ENCODE assay signal across 22 cellular contexts in genomic region chr10:2201534-2202104, GRCh38.
A peak's percentile ranks its signal among the peaks of the same experiment; 100 is the strongest.
DNase-seq lines count a peak whose midpoint lies in the region; ATAC-seq, FAIRE-seq and TF ChIP-seq lines count a peak whose summit lies in the region.
"Had no signal": no experiment of that assay in that cellular context is flagged by ENCODE, and none has a peak within 500 bp of the region (broad histone marks: within the 10 kb centered on the region; RNA-seq: fewer than 3 reads in every experiment).

No MANE protein-coding gene starts in this region.

- BruUV-seq in HepG2 (replicated peaks; lab: Mats Ljungman, UMichigan): no TSS peak

- H3K4me2 ChIP-seq in neural progenitor cell (peak overlapping the region; percentile 42), HepG2 (ENCODE audit: low read depth, low read length) (no peak overlapping the region)
- H3K4me2 ChIP-seq: BLaER1 had no signal

- in situ Hi-C loops in HepG2 (cut with HindIII; ENCODE audit: extremely low pct_ligation_motif_present, low pct_unique_long_range_greater_than_20kb): no loop called here

- 8% methylated on average over 6 of the region's 6 CpGs for WGBS in HepG2 (ENCODE audit: low lambda C conversion rate)

- H3K36me3 ChIP-seq in HUES48 (ENCODE audit: control insufficient read depth, insufficient read depth, low read length) (no peaks in the 10 kb centered on the region), RWPE2 (ENCODE audit: low read depth) (no peaks in the 10 kb centered on the region), neural progenitor cell (no peaks in the 10 kb centered on the region), HepG2 (replicated peaks in 1 of 2; ENCODE audit: control insufficient read depth in 1 of 2, insufficient read depth in 2 of 2, low read length in 2 of 2) (no peaks in the 10 kb centered on the region)
- H3K36me3 ChIP-seq: BLaER1 had no signal

- peaks cover 7% of the 10 kb centered on the region for H3F3A ChIP-seq in neural progenitor cell (ENCODE audit: low read depth)

- H3K36me3 Mint-ChIP-seq in neural progenitor cell: no peaks in the 10 kb centered on the region

- TF ChIP-seq EP300 in HepG2 (IDR thresholded peaks at IDR 0.05; ENCODE audit: low read depth in 2 of 2, low read length in 2 of 2) (no peak), HepG2 (CRISPR knock-in tag; IDR thresholded peaks at IDR 0.05; ENCODE audit: borderline replicate concordance) (no peak)

- H4K20me1 ChIP-seq in neural progenitor cell (ENCODE audit: low read depth) (no peaks in the 10 kb centered on the region), HepG2 (ENCODE audit: insufficient read depth, low read length) (no peaks in the 10 kb centered on the region)
- H4K20me1 ChIP-seq: BLaER1 had no signal

- H2AFZ ChIP-seq in neural progenitor cell (replicated peaks) (peak overlapping the region; percentile 40), HepG2 (ENCODE audit: low read length) (no peak overlapping the region)

- CTCF ChIA-PET in HepG2 (lab: Yijun Ruan, JAX; ENCODE audit: low intra/inter-chr PET ratio, low total read pairs): no interaction called here

- TF ChIP-seq POLR2A in HepG2 (IDR thresholded peaks at IDR 0.05; ENCODE audit: insufficient read depth in 1 of 2, low read depth in 2 of 2, low read length in 2 of 2): no peak

- peak overlapping the region; percentile 49 for H3K4me3 ChIP-seq in HUES48 (ENCODE audit: low read depth, low read length)
- no peak overlapping the region for H3K4me3 ChIP-seq in RWPE2 (ENCODE audit: severe bottlenecking)
- no peak overlapping the region for H3K4me3 ChIP-seq in neural progenitor cell
- H3K4me3 ChIP-seq in HepG2 (replicated peaks in 1 of 3; ENCODE audit: insufficient read depth in 1 of 3, low read depth in 2 of 3, low read length in 3 of 3): no peak overlapping the region
- H3K4me3 ChIP-seq: BLaER1 had no signal

- H3K79me2 ChIP-seq in neural progenitor cell (ENCODE audit: low read depth) (no peaks in the 10 kb centered on the region), HepG2 (ENCODE audit: insufficient read depth, low read length) (no peaks in the 10 kb centered on the region)

- H3K27me3 ChIP-seq in HUES48 (ENCODE audit: control insufficient read depth, insufficient read depth, low read length) (no peaks in the 10 kb centered on the region), RWPE2 (ENCODE audit: insufficient read depth, poor library complexity, severe bottlenecking) (no peaks in the 10 kb centered on the region), neural progenitor cell (no peaks in the 10 kb centered on the region), HepG2 (ENCODE audit: control insufficient read depth in 1 of 2, insufficient read depth in 2 of 2, low read length in 2 of 2) (no peaks in the 10 kb centered on the region)
- H3K27me3 ChIP-seq: BLaER1 had no signal

- POLR2A ChIA-PET in HepG2 (lab: Yijun Ruan, JAX): no interaction called here

- peak overlapping the region; percentile 76 for H3K27ac Mint-ChIP-seq in neural progenitor cell
- H3K27ac Mint-ChIP-seq: CD4-positive, alpha-beta T cell had no signal

- TF ChIP-seq CTCF in RWPE2 (IDR thresholded peaks at IDR 0.05; ENCODE audit: poor library complexity, severe bottlenecking) (no peak), neural progenitor cell (IDR thresholded peaks at IDR 0.05) (no peak), HepG2 (CRISPR knock-in tag; IDR thresholded peaks at IDR 0.05) (no peak)

- no peak for ATAC-seq in RWPE2 (ENCODE audit: low read depth)
- no peak for ATAC-seq in HepG2
- ATAC-seq: HCT116, PC-3 had no signal

- intact Hi-C loops in HepG2 (cut with micrococcal nuclease; ENCODE audit: unreplicated experiment): no loop called here

- H3K27ac ChIP-seq in HUES48 (ENCODE audit: low read depth, low read length) (peak overlapping the region; percentile 95), RWPE2 (ENCODE audit: poor library complexity, severe bottlenecking) (peak overlapping the region; percentile 41), neural progenitor cell (no peak overlapping the region), HepG2 (ENCODE audit: extremely low read length, insufficient read depth, low read length) (no peak overlapping the region)
- H3K27ac ChIP-seq: BLaER1 had no signal

- TF ChIP-seq RAD21 in HepG2 (CRISPR knock-in tag; IDR thresholded peaks at IDR 0.05): no peak

- H3K9ac ChIP-seq in HUES48 (ENCODE audit: low read depth, low read length): peak overlapping the region; percentile 66
- H3K9ac ChIP-seq in neural progenitor cell: no peak overlapping the region
- no peak overlapping the region for H3K9ac ChIP-seq in HepG2 (ENCODE audit: insufficient read depth, low read depth, low read length)
- H3K9ac ChIP-seq: BLaER1 had no signal

- H3K9me3 ChIP-seq in HUES48 (ENCODE audit: control insufficient read depth, insufficient read depth, low read length) (peaks cover 18% of the 10 kb centered on the region), RWPE2 (ENCODE audit: severe bottlenecking) (no peaks in the 10 kb centered on the region), neural progenitor cell (ENCODE audit: low read depth) (peaks cover 4% of the 10 kb centered on the region), HepG2 (ENCODE audit: low read length) (peaks cover 13% of the 10 kb centered on the region)

- H3K4me1 ChIP-seq in HUES48 (ENCODE audit: control insufficient read depth, insufficient read depth, low read length) (peaks cover 32% of the 10 kb centered on the region), RWPE2 (ENCODE audit: insufficient read depth, poor library complexity, severe bottlenecking) (peaks cover 7% of the 10 kb centered on the region), neural progenitor cell (peaks cover 17% of the 10 kb centered on the region), HepG2 (ENCODE audit: insufficient read depth, low read length) (no peaks in the 10 kb centered on the region)
- H3K4me1 ChIP-seq: BLaER1, Caco-2 had no signal

- no peak overlapping the region for H3K4me3 Mint-ChIP-seq in neural progenitor cell
- H3K4me3 Mint-ChIP-seq: CD4-positive, alpha-beta T cell had no signal

- peaks cover 10% of the 10 kb centered on the region for H3K4me1 Mint-ChIP-seq in neural progenitor cell

- H3K9me3 Mint-ChIP-seq in neural progenitor cell: peaks cover 15% of the 10 kb centered on the region

- H3K27me3 Mint-ChIP-seq in neural progenitor cell (ENCODE audit: insufficient read depth, low read depth): peaks cover 2% of the 10 kb centered on the region

- FAIRE-seq in HepG2 (lab: Jason Lieb, UNC): no peak
- FAIRE-seq: GM12891 had no signal

- DNase-seq in RWPE2 (ENCODE audit: low spot score): no peak
- DNase-seq in iPS DF 4.7 (ENCODE audit: extremely low read depth, low spot score): peak; percentile 80
- DNase-seq in neural progenitor cell (ENCODE audit: low spot score): peak; percentile 12
- DNase-seq in HepG2 (ENCODE audit: low spot score): no peak
- no peak for DNase-seq in stimulated activated naive CD4-positive, alpha-beta T cell treated with Interleukin-2 at 50 U/mL for 16 hours (lab: John Stamatoyannopoulos, UW)
- DNase-seq in AG20443 (ENCODE audit: low spot score): no peak
- DNase-seq: Caco-2; CD4-positive, alpha-beta T cell; DND-41; KG1; NCI-H1092; NCI-H146; NCI-H2029; NCI-H2171; NCI-H345; NCI-H524 treated with DMSO at 0.1 percent for 48 hours; PC-3; SHP77 had no signal

TF ChIP-seq in HepG2, 621 proteins besides CTCF, POLR2A, EP300 and RAD21 (continues in another document):
- no peak for TF ChIP-seq SALL2 (CRISPR knock-in tag; IDR thresholded peaks at IDR 0.05)
- TF ChIP-seq TBL1XR1 (IDR thresholded peaks at IDR 0.05; ENCODE audit: borderline replicate concordance, low read length, partially characterized antibody): no peak
- TF ChIP-seq, protein P1, sequence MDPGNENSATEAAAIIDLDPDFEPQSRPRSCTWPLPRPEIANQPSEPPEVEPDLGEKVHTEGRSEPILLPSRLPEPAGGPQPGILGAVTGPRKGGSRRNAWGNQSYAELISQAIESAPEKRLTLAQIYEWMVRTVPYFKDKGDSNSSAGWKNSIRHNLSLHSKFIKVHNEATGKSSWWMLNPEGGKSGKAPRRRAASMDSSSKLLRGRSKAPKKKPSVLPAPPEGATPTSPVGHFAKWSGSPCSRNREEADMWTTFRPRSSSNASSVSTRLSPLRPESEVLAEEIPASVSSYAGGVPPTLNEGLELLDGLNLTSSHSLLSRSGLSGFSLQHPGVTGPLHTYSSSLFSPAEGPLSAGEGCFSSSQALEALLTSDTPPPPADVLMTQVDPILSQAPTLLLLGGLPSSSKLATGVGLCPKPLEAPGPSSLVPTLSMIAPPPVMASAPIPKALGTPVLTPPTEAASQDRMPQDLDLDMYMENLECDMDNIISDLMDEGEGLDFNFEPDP (CRISPR knock-in tag; conservative IDR thresholded peaks at IDR 0.05): no peak
- TF ChIP-seq, protein P2, sequence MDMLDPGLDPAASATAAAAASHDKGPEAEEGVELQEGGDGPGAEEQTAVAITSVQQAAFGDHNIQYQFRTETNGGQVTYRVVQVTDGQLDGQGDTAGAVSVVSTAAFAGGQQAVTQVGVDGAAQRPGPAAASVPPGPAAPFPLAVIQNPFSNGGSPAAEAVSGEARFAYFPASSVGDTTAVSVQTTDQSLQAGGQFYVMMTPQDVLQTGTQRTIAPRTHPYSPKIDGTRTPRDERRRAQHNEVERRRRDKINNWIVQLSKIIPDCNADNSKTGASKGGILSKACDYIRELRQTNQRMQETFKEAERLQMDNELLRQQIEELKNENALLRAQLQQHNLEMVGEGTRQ (IDR thresholded peaks at IDR 0.05; ENCODE audit: low read depth, low read length): no peak
- TF ChIP-seq, protein P2 (CRISPR knock-in tag; IDR thresholded peaks at IDR 0.05; ENCODE audit: borderline replicate concordance): no peak
- TF ChIP-seq, protein P3, sequence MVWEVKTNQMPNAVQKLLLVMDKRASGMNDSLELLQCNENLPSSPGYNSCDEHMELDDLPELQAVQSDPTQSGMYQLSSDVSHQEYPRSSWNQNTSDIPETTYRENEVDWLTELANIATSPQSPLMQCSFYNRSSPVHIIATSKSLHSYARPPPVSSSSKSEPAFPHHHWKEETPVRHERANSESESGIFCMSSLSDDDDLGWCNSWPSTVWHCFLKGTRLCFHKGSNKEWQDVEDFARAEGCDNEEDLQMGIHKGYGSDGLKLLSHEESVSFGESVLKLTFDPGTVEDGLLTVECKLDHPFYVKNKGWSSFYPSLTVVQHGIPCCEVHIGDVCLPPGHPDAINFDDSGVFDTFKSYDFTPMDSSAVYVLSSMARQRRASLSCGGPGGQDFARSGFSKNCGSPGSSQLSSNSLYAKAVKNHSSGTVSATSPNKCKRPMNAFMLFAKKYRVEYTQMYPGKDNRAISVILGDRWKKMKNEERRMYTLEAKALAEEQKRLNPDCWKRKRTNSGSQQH (CRISPR knock-in tag; IDR thresholded peaks at IDR 0.05; ENCODE audit: low read depth): no peak

Comparison
In these comparisons a context has a peak if more than half of its experiments do, and no peak if none do; other contexts are left out.
1. H3K27ac ChIP-seq: peak in HUES48 (single experiment) and RWPE2 (single experiment); none in neural progenitor cell (single experiment) and HepG2 (single experiment).
2. DNase-seq: peak in iPS DF 4.7 (single experiment) and neural progenitor cell (single experiment); none in RWPE2 (single experiment), HepG2 (single experiment), stimulated activated naive CD4-positive, alpha-beta T cell treated with Interleukin-2 at 50 U/mL for 16 hours (single experiment) and AG20443 (single experiment).